ENCODE assay signal across 1 cellular context in the genomic region with DNA sequence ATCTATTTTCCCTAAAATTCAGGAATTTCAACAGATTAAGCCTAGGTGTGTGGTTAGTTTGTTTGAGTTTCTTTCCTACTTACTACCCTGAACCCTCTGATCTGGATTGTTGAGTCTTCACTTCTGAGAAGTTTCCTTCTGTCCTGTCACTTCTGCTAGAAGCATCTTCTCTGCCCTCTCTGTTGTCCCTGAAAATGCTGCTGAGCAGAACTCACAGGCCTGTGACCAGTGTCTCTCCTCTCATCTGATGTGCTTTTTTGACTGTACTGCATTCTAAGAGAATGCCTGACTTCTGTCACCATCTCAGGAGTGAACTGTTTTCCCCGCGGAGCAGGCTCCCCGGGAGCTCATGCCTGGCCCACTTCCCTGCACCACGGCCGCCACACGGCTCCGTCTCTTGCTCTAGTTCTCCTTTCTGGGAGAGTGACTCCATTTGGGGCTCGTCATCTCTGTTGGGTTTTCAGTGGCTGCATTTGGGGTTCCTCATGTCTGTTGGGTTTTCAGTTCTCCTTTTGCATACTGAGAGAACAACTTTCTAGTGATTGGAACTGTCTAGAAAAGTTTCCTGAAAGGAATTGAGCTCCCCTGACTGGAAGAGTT.
TF ChIP-seq lines count a peak whose summit lies in the region.

No MANE protein-coding gene starts in this region.

TF ChIP-seq in GM12878, 131 proteins besides CTCF, POLR2A, EP300 and RAD21 (continued from another document):
- TF ChIP-seq, protein P1, sequence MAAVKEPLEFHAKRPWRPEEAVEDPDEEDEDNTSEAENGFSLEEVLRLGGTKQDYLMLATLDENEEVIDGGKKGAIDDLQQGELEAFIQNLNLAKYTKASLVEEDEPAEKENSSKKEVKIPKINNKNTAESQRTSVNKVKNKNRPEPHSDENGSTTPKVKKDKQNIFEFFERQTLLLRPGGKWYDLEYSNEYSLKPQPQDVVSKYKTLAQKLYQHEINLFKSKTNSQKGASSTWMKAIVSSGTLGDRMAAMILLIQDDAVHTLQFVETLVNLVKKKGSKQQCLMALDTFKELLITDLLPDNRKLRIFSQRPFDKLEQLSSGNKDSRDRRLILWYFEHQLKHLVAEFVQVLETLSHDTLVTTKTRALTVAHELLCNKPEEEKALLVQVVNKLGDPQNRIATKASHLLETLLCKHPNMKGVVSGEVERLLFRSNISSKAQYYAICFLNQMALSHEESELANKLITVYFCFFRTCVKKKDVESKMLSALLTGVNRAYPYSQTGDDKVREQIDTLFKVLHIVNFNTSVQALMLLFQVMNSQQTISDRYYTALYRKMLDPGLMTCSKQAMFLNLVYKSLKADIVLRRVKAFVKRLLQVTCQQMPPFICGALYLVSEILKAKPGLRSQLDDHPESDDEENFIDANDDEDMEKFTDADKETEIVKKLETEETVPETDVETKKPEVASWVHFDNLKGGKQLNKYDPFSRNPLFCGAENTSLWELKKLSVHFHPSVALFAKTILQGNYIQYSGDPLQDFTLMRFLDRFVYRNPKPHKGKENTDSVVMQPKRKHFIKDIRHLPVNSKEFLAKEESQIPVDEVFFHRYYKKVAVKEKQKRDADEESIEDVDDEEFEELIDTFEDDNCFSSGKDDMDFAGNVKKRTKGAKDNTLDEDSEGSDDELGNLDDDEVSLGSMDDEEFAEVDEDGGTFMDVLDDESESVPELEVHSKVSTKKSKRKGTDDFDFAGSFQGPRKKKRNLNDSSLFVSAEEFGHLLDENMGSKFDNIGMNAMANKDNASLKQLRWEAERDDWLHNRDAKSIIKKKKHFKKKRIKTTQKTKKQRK (IDR thresholded peaks at IDR 0.05; ENCODE audit: low read depth, low read length): no peak
- TF ChIP-seq SMAD1 (IDR thresholded peaks at IDR 0.05; ENCODE audit: low read depth, partially characterized antibody): no peak
- TF ChIP-seq TBL1XR1 (IDR thresholded peaks at IDR 0.05; ENCODE audit: low read depth, low read length): no peak
- TF ChIP-seq KDM1A (IDR thresholded peaks at IDR 0.05; ENCODE audit: borderline replicate concordance): no peak
- TF ChIP-seq TCF7 (IDR thresholded peaks at IDR 0.05; ENCODE audit: borderline replicate concordance): no peak
- no peak for TF ChIP-seq KAT2A (conservative IDR thresholded peaks at IDR 0.05; ENCODE audit: control insufficient read depth, low read depth, low read length)
- TF ChIP-seq ASH2L (IDR thresholded peaks at IDR 0.05; ENCODE audit: borderline replicate concordance, low read depth): no peak
- TF ChIP-seq HDAC6 (IDR thresholded peaks at IDR 0.05; ENCODE audit: unreplicated experiment): no peak
- TF ChIP-seq FOXK2 (IDR thresholded peaks at IDR 0.05): no peak
- no peak for TF ChIP-seq POLR2AphosphoS2 (IDR thresholded peaks at IDR 0.05; ENCODE audit: low read depth, low read length)
- no peak for TF ChIP-seq WRNIP1 (IDR thresholded peaks at IDR 0.05; ENCODE audit: borderline replicate concordance, low read depth, low read length)
- TF ChIP-seq, protein P2, sequence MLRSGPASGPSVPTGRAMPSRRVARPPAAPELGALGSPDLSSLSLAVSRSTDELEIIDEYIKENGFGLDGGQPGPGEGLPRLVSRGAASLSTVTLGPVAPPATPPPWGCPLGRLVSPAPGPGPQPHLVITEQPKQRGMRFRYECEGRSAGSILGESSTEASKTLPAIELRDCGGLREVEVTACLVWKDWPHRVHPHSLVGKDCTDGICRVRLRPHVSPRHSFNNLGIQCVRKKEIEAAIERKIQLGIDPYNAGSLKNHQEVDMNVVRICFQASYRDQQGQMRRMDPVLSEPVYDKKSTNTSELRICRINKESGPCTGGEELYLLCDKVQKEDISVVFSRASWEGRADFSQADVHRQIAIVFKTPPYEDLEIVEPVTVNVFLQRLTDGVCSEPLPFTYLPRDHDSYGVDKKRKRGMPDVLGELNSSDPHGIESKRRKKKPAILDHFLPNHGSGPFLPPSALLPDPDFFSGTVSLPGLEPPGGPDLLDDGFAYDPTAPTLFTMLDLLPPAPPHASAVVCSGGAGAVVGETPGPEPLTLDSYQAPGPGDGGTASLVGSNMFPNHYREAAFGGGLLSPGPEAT (IDR thresholded peaks at IDR 0.05; ENCODE audit: low read depth): peak; percentile 72; the same call in 1 of the 2 replicates
- TF ChIP-seq CBX3 (IDR thresholded peaks at IDR 0.05; ENCODE audit: borderline replicate concordance, low read depth): no peak
- no peak for TF ChIP-seq RELA (IDR thresholded peaks at IDR 0.05; ENCODE audit: borderline replicate concordance, partially characterized antibody)
- TF ChIP-seq SREBF1 (IDR thresholded peaks at IDR 0.05; ENCODE audit: low read length): no peak
- TF ChIP-seq, protein P3, sequence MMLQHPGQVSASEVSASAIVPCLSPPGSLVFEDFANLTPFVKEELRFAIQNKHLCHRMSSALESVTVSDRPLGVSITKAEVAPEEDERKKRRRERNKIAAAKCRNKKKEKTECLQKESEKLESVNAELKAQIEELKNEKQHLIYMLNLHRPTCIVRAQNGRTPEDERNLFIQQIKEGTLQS (IDR thresholded peaks at IDR 0.05; ENCODE audit: borderline replicate concordance, extremely low read depth, low read depth, low read length): no peak
- no peak for TF ChIP-seq SUZ12 (IDR thresholded peaks at IDR 0.05; ENCODE audit: unreplicated experiment)
TF ChIP-seq in GM12878: peak in this region for 31.
